ENCODE assay signal across 22 cellular contexts in the genomic region with DNA sequence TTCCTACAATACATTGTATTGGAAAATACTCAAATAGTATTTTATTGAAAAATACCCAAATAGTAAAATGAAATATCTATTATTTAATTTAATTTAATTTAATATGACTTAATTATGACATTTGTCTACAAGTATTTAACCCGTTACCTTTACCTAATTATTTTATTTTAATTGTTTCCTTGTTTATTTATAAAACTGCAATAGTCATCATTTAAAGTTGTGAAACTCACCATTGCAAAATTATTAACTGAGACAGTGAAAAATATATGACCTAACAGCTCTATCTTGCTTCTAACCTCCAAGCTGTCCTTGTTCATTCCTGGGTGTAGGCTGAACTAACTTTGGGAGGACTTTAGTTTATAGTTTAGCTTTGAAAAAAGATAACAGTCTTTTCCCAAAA.
A peak's percentile ranks its signal among the peaks of the same experiment; 100 is the strongest.
DNase-seq lines count a peak whose midpoint lies in the region; ATAC-seq, FAIRE-seq and TF ChIP-seq lines count a peak whose summit lies in the region.
"Had no signal": no experiment of that assay in that cellular context is flagged by ENCODE, and none has a peak within 500 bp of the region (broad histone marks: within the 10 kb centered on the region; RNA-seq: fewer than 3 reads in every experiment).

No MANE protein-coding gene starts in this region.

- no peaks in the 10 kb centered on the region for H3K36me3 ChIP-seq in HepG2 (replicated peaks in 1 of 2; ENCODE audit: control insufficient read depth in 1 of 2, insufficient read depth in 2 of 2, low read length in 2 of 2)
- H3K36me3 ChIP-seq in right lobe of liver = no peaks in the 10 kb centered on the region
- H3K36me3 ChIP-seq in K562 (ENCODE audit: control insufficient read depth, insufficient read depth, low read length) = no peaks in the 10 kb centered on the region

- intact Hi-C loops in HepG2 (cut with micrococcal nuclease; ENCODE audit: unreplicated experiment) (no loop called here), right lobe of liver (cut with DNase I) (no loop called here), K562 (cut with micrococcal nuclease) (no loop called here)

- H4K20me1 ChIP-seq in HepG2 (ENCODE audit: insufficient read depth, low read length) (no peaks in the 10 kb centered on the region), K562 (replicated peaks; ENCODE audit: control insufficient read depth, insufficient read depth, low read length) (no peaks in the 10 kb centered on the region)

- H3K9ac ChIP-seq in HepG2 (ENCODE audit: insufficient read depth, low read depth, low read length) (no peak overlapping the region), K562 (ENCODE audit: insufficient read depth in 1 of 2, low read depth in 2 of 2, low read length in 2 of 2) (no peak overlapping the region)

- no peak overlapping the region for H3K27ac ChIP-seq in HepG2 (ENCODE audit: extremely low read length, insufficient read depth, low read length)
- no peak overlapping the region for H3K27ac ChIP-seq in right lobe of liver
- H3K27ac ChIP-seq in K562 (ENCODE audit: extremely low read depth, low read depth, low read length) = no peak overlapping the region
- H3K27ac ChIP-seq: 22Rv1 had no signal

- 0% methylated on average over 1 of the region's 1 CpG for WGBS in HepG2 (ENCODE audit: low lambda C conversion rate)
- WGBS in right lobe of liver (ENCODE audit: insufficient coverage, low coverage, low lambda C conversion rate, missing lambda C conversion rate) = 18% methylated on average over 1 of the region's 1 CpG
- 26% methylated on average over 1 of the region's 1 CpG for WGBS in K562 (ENCODE audit: insufficient coverage, low coverage, missing lambda C conversion rate)

- no peaks in the 10 kb centered on the region for H3K79me2 ChIP-seq in HepG2 (ENCODE audit: insufficient read depth, low read length)
- no peaks in the 10 kb centered on the region for H3K79me2 ChIP-seq in K562 (ENCODE audit: control insufficient read depth, insufficient read depth, low read length)

- H2AFZ ChIP-seq in HepG2 (ENCODE audit: low read length) (no peak overlapping the region), K562 (ENCODE audit: low read depth, low read length) (no peak overlapping the region)
- H2AFZ ChIP-seq: GM23338 had no signal

- no TSS peak for BruUV-seq in HepG2 (replicated peaks; lab: Mats Ljungman, UMichigan)
- no TSS peak for BruUV-seq in K562 (replicated peaks; lab: Mats Ljungman, UMichigan)

- H3K4me1 ChIP-seq in HepG2 (ENCODE audit: insufficient read depth, low read length) (no peaks in the 10 kb centered on the region), right lobe of liver (peaks cover 0 to 2% (median 0%) of the 10 kb centered on the region in 4 donors), K562 (replicated peaks in 1 of 2; ENCODE audit: control insufficient read depth in 2 of 2, insufficient read depth in 2 of 2, low read length in 2 of 2) (no peaks in the 10 kb centered on the region)
- H3K4me1 ChIP-seq: Caco-2 had no signal

- TF ChIP-seq EP300 in HepG2 (IDR thresholded peaks at IDR 0.05; ENCODE audit: low read depth in 2 of 2, low read length in 2 of 2) (no peak), HepG2 (CRISPR knock-in tag; IDR thresholded peaks at IDR 0.05; ENCODE audit: borderline replicate concordance) (no peak), K562 (IDR thresholded peaks at IDR 0.05; ENCODE audit: low read length) (no peak)

- H3K4me2 ChIP-seq in HepG2 (ENCODE audit: low read depth, low read length) (no peak overlapping the region), K562 (ENCODE audit: insufficient read depth, low read length) (no peak overlapping the region)
- H3K4me2 ChIP-seq: GM23338 had no signal

- POLR2A ChIA-PET in HepG2 (lab: Yijun Ruan, JAX) = no interaction called here
- POLR2A ChIA-PET in K562 (lab: Yijun Ruan, JAX) = interaction anchor here (1.0 to 2.1 kb wide), 2 partner anchors 12 to 51 kb away, joined by 3 to 11 read pairs; no protein-coding TSS in a partner anchor

- FAIRE-seq in HepG2 (lab: Jason Lieb, UNC) = no peak
- no peak for FAIRE-seq in K562 (lab: Jason Lieb, UNC)
- FAIRE-seq in frontal cortex (lab: Jason Lieb, UNC) = peak; percentile 69
- FAIRE-seq: GM12891, GM18507 had no signal

- TF ChIP-seq RAD21 in HepG2 (CRISPR knock-in tag; IDR thresholded peaks at IDR 0.05) (no peak), K562 (CRISPR knock-in tag; conservative IDR thresholded peaks at IDR 0.05 in 1 of 2, IDR thresholded peaks at IDR 0.05 in 1 of 2) (no peak)

- no peaks in the 10 kb centered on the region for H3K9me1 ChIP-seq in K562 (ENCODE audit: control insufficient read depth, insufficient read depth, low read length)

- TF ChIP-seq POLR2A in HepG2 (IDR thresholded peaks at IDR 0.05; ENCODE audit: insufficient read depth in 1 of 2, low read depth in 2 of 2, low read length in 2 of 2) (no peak), right lobe of liver (IDR thresholded peaks at IDR 0.05) (no peak), K562 (conservative IDR thresholded peaks at IDR 0.05) (no peak)

- H3K27me3 ChIP-seq in HepG2 (ENCODE audit: control insufficient read depth in 1 of 2, insufficient read depth in 2 of 2, low read length in 2 of 2) (no peaks in the 10 kb centered on the region), right lobe of liver (no peaks in the 10 kb centered on the region), K562 (ENCODE audit: control insufficient read depth in 2 of 2, insufficient read depth in 2 of 2, low read length in 2 of 2) (no peaks in the 10 kb centered on the region)

- no peak for TF ChIP-seq CTCF in HepG2 (CRISPR knock-in tag; IDR thresholded peaks at IDR 0.05)
- TF ChIP-seq CTCF in right lobe of liver (IDR thresholded peaks at IDR 0.05) = no peak
- TF ChIP-seq CTCF in K562 (IDR thresholded peaks at IDR 0.05 in 2 of 3, conservative IDR thresholded peaks at IDR 0.05 in 1 of 3; ENCODE audit: insufficient read depth in 2 of 3, low read depth in 1 of 3, low read length in 3 of 3) = no peak

- ATAC-seq in HepG2 (no peak), right lobe of liver (no peak), K562 (no peak)
- ATAC-seq in stimulated activated naive CD8-positive, alpha-beta T cell treated with anti-CD3 and anti-CD28 coated beads, Interleukin-15, Interleukin-2, amounts not matched to agents 100 U/mL and 50 U/mL, for 24 hours = no peak
- ATAC-seq: CD8-positive, alpha-beta T cell; GM23338; HCT116 had no signal

- H3K9me3 ChIP-seq in HepG2 (ENCODE audit: low read length) (peaks cover 44% of the 10 kb centered on the region), right lobe of liver (no peaks in the 10 kb centered on the region), K562 (replicated peaks; ENCODE audit: control insufficient read depth, insufficient read depth, low read depth, low read length) (no peaks in the 10 kb centered on the region)

- H3K4me3 ChIP-seq in HepG2 (replicated peaks in 1 of 3; ENCODE audit: insufficient read depth in 1 of 3, low read depth in 2 of 3, low read length in 3 of 3) (no peak overlapping the region), right lobe of liver (no peak overlapping the region), K562 (no peak overlapping the region)
- H3K4me3 ChIP-seq: GM23338 had no signal

- CTCF ChIA-PET in HepG2 (lab: Yijun Ruan, JAX; ENCODE audit: low intra/inter-chr PET ratio, low total read pairs) (no interaction called here), K562 (lab: Yijun Ruan, JAX; ENCODE audit: low intra/inter-chr PET ratio) (no interaction called here)

- DNase-seq in HepG2 (ENCODE audit: low spot score) (no peak), right lobe of liver (no peak), K562 (ENCODE audit: extremely low read depth in 1 of 4, low spot score in 3 of 4) (no peak), frontal cortex (ENCODE audit: low spot score in 2 of 2) (no peak), NCI-H82 (lab: John Stamatoyannopoulos, UW) (no peak), amniotic stem cell (lab: John Stamatoyannopoulos, UW) (no peak)
- DNase-seq in stimulated activated naive CD8-positive, alpha-beta T cell treated with anti-CD3 and anti-CD28 coated beads, Interleukin-15, Interleukin-2, amounts not matched to agents 100 U/mL and 50 U/mL, for 24 hours = no peak
- DNase-seq: ACHN; AML-193; C1 segment of cervical spinal cord; Caco-2; CD4-positive, CD25-positive, alpha-beta regulatory T cell; CD8-positive, alpha-beta T cell; DMS153; DND-41; GF-D8; H9 had no signal

- in situ Hi-C loops in HepG2 (cut with HindIII; ENCODE audit: extremely low pct_ligation_motif_present, low pct_unique_long_range_greater_than_20kb) = no loop called here
- in situ Hi-C loops in K562 (cut with MboI) = no loop called here

TF ChIP-seq in HepG2, 621 proteins besides CTCF, POLR2A, EP300 and RAD21:
- TF ChIP-seq ZNF891 (CRISPR knock-in tag; IDR thresholded peaks at IDR 0.05) = no peak
- peak; percentile 23 to 75; a peak in 2 of 4 replicates for TF ChIP-seq MAFK (conservative IDR thresholded peaks at IDR 0.05 in 1 of 2, IDR thresholded peaks at IDR 0.05 in 1 of 2; ENCODE audit: low read length in 2 of 2)

TF ChIP-seq in K562, 482 proteins besides CTCF, POLR2A, EP300 and RAD21 (continues in another document):
- TF ChIP-seq SIN3A (IDR thresholded peaks at IDR 0.05; ENCODE audit: borderline replicate concordance in 2 of 2, control insufficient read depth in 1 of 2, low read depth in 2 of 2, low read length in 2 of 2) = no peak
- TF ChIP-seq MAFK (IDR thresholded peaks at IDR 0.05; ENCODE audit: low read length) = peak; percentile 49; the same call in 1 of the 2 replicates
- TF ChIP-seq ZNF316 (IDR thresholded peaks at IDR 0.05) = peak; percentile 84
- TF ChIP-seq MAFF (IDR thresholded peaks at IDR 0.05; ENCODE audit: low read length) = peak; percentile 50
- TF ChIP-seq CEBPB (tag; IDR thresholded peaks at IDR 0.05) = peak; percentile 23; the same call in 1 of the 2 replicates
- TF ChIP-seq, protein P1, sequence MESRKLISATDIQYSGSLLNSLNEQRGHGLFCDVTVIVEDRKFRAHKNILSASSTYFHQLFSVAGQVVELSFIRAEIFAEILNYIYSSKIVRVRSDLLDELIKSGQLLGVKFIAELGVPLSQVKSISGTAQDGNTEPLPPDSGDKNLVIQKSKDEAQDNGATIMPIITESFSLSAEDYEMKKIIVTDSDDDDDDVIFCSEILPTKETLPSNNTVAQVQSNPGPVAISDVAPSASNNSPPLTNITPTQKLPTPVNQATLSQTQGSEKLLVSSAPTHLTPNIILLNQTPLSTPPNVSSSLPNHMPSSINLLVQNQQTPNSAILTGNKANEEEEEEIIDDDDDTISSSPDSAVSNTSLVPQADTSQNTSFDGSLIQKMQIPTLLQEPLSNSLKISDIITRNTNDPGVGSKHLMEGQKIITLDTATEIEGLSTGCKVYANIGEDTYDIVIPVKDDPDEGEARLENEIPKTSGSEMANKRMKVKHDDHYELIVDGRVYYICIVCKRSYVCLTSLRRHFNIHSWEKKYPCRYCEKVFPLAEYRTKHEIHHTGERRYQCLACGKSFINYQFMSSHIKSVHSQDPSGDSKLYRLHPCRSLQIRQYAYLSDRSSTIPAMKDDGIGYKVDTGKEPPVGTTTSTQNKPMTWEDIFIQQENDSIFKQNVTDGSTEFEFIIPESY (CRISPR knock-in tag; IDR thresholded peaks at IDR 0.05) = no peak
- peak; percentile 38; the same call in 1 of the 2 replicates for TF ChIP-seq MAFG (tag; conservative IDR thresholded peaks at IDR 0.05)

Comparison
In these comparisons a context has a peak if more than half of its experiments do, and no peak if none do; other contexts are left out.
1. Of the 241 proteins assayed by ChIP-seq in both HepG2 and K562: peak only in HepG2: none; only in K562: CEBPB, MAFF and MAFG; in both: MAFK; in neither: 237.